ENCODE assay signal across 1 cellular context in the genomic region with DNA sequence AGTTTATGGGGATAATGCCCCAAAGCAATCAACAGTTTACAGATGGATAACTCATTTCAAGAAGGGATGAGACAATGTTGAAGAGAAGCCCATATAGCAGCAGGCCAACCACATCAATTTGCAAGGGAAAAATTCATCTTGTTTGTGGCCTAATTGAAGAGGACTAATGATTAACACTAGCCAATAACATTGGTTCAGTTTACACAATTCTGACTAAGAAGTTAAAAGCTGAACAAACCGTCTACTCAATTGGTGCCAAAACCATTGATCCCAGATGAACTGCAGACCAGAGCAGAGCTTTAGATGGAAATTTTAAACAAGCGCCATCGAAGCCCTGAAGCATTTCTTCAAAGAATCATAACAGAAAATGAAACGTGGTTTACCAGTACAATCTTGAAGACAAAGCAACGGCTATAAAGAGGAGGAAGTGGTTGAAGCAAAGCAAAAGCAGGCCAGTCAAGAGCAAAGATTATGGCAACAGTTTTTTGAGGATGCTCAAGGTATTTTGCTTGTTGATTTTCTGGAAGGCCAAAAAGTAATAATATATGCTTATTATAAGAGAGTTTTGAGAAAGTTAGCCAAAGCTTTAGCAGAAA.
TF ChIP-seq lines count a peak whose summit lies in the region.

No MANE protein-coding gene starts in this region.

TF ChIP-seq in HepG2, 621 proteins besides CTCF, POLR2A, EP300 and RAD21:
- TF ChIP-seq ZNF703 (CRISPR knock-in tag; IDR thresholded peaks at IDR 0.05; ENCODE audit: borderline replicate concordance) (no peak), ZNF274 (CRISPR knock-in tag; IDR thresholded peaks at IDR 0.05) (no peak), CEBPB (IDR thresholded peaks at IDR 0.05; ENCODE audit: borderline replicate concordance, low read depth, low read length) (no peak)
- TF ChIP-seq, protein P1, sequence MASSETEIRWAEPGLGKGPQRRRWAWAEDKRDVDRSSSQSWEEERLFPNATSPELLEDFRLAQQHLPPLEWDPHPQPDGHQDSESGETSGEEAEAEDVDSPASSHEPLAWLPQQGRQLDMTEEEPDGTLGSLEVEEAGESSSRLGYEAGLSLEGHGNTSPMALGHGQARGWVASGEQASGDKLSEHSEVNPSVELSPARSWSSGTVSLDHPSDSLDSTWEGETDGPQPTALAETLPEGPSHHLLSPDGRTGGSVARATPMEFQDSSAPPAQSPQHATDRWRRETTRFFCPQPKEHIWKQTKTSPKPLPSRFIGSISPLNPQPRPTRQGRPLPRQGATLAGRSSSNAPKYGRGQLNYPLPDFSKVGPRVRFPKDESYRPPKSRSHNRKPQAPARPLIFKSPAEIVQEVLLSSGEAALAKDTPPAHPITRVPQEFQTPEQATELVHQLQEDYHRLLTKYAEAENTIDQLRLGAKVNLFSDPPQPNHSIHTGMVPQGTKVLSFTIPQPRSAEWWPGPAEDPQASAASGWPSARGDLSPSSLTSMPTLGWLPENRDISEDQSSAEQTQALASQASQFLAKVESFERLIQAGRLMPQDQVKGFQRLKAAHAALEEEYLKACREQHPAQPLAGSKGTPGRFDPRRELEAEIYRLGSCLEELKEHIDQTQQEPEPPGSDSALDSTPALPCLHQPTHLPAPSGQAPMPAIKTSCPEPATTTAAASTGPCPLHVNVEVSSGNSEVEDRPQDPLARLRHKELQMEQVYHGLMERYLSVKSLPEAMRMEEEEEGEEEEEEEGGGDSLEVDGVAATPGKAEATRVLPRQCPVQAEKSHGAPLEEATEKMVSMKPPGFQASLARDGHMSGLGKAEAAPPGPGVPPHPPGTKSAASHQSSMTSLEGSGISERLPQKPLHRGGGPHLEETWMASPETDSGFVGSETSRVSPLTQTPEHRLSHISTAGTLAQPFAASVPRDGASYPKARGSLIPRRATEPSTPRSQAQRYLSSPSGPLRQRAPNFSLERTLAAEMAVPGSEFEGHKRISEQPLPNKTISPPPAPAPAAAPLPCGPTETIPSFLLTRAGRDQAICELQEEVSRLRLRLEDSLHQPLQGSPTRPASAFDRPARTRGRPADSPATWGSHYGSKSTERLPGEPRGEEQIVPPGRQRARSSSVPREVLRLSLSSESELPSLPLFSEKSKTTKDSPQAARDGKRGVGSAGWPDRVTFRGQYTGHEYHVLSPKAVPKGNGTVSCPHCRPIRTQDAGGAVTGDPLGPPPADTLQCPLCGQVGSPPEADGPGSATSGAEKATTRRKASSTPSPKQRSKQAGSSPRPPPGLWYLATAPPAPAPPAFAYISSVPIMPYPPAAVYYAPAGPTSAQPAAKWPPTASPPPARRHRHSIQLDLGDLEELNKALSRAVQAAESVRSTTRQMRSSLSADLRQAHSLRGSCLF (CRISPR knock-in tag; IDR thresholded peaks at IDR 0.05; ENCODE audit: borderline replicate concordance): no peak
- TF ChIP-seq, protein P2, sequence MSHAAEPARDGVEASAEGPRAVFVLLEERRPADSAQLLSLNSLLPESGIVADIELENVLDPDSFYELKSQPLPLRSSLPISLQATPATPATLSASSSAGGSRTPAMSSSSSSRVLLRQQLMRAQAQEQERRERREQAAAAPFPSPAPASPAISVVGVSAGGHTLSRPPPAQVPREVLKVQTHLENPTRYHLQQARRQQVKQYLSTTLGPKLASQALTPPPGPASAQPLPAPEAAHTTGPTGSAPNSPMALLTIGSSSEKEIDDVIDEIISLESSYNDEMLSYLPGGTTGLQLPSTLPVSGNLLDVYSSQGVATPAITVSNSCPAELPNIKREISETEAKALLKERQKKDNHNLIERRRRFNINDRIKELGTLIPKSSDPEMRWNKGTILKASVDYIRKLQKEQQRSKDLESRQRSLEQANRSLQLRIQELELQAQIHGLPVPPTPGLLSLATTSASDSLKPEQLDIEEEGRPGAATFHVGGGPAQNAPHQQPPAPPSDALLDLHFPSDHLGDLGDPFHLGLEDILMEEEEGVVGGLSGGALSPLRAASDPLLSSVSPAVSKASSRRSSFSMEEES (CRISPR knock-in tag; IDR thresholded peaks at IDR 0.05): no peak
- TF ChIP-seq, protein P3, sequence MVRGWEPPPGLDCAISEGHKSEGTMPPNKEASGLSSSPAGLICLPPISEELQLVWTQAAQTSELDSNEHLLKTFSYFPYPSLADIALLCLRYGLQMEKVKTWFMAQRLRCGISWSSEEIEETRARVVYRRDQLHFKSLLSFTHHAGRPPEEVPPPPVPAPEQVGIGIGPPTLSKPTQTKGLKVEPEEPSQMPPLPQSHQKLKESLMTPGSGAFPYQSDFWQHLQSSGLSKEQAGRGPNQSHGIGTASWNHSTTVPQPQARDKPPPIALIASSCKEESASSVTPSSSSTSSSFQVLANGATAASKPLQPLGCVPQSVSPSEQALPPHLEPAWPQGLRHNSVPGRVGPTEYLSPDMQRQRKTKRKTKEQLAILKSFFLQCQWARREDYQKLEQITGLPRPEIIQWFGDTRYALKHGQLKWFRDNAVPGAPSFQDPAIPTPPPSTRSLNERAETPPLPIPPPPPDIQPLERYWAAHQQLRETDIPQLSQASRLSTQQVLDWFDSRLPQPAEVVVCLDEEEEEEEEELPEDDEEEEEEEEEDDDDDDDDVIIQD (CRISPR knock-in tag; IDR thresholded peaks at IDR 0.05; ENCODE audit: low read depth): no peak
TF ChIP-seq in HepG2: peak in this region for 0.
